In the genomic region with DNA sequence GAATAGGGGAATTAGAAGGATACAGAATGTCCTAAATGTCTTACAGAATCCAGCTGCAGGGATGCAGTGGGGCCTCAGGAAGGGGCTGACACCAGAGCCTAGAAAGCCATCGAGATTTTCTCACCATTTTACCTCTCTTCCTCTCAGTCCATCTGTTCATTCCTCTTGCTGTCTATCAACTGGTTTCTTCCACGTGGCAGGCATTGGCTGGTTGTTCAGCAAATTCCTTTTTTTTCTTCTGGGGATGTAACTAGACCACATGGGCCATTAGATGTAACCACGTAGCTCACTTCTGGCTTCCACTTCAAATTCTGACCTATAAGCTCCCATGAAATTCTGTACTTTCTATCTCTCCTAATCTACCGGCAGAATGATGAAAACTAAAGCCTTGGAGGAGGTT, we compare ENCODE assay signal across 13 cellular contexts.
DNase-seq lines count a peak whose midpoint lies in the region; ATAC-seq and TF ChIP-seq lines count a peak whose summit lies in the region.
"Had no signal": no experiment of that assay in that cellular context is flagged by ENCODE, and none has a peak within 500 bp of the region (broad histone marks: within the 10 kb centered on the region; RNA-seq: fewer than 3 reads in every experiment).

No MANE protein-coding gene starts in this region.

- H3K9me3 Mint-ChIP-seq in Calu3 (ENCODE audit: low read depth, unreplicated experiment) = no peaks in the 10 kb centered on the region
- no peaks in the 10 kb centered on the region for H3K9me3 Mint-ChIP-seq in activated naive CD8-positive, alpha-beta T cell treated with anti-CD3 and anti-CD28 coated beads for 36 hours
- peaks cover 0 to 2% (median 0%) of the 10 kb centered on the region in 11 donors for H3K9me3 Mint-ChIP-seq in naive thymus-derived CD4-positive, alpha-beta T cell

- intact Hi-C loops in Calu3 (cut with micrococcal nuclease; ENCODE audit: unreplicated experiment) = loop anchor here (1.0 kb wide), 1 partner anchor 80 kb away; no protein-coding TSS in a partner anchor
- intact Hi-C loops in naive thymus-derived CD4-positive, alpha-beta T cell (cut with micrococcal nuclease) = loop anchor here (1.0 to 5.0 kb wide), 9 partner anchors 80 to 474 kb away; no protein-coding TSS in a partner anchor

- no peak for TF ChIP-seq CTCF in Calu3 (IDR thresholded peaks at IDR 0.05; ENCODE audit: unreplicated experiment)

- no peak overlapping the region for H3K4me3 Mint-ChIP-seq in Calu3 (ENCODE audit: low read depth, unreplicated experiment)
- H3K4me3 Mint-ChIP-seq in activated naive CD8-positive, alpha-beta T cell treated with anti-CD3 and anti-CD28 coated beads for 36 hours = no peak overlapping the region
- no peak overlapping the region for H3K4me3 Mint-ChIP-seq in naive thymus-derived CD4-positive, alpha-beta T cell

- DNase-seq in Calu3 (no peak), HT-29 (ENCODE audit: low spot score) (peak; percentile 26), amniotic epithelial cell (ENCODE audit: low read depth) (peak; percentile 18), myocyte (ENCODE audit: low read depth) (peak; percentile 71)
- DNase-seq in activated CD4-positive, CD25-positive, alpha-beta regulatory T cell (lab: John Stamatoyannopoulos, UW) = no peak
- DNase-seq in activated naive CD8-positive, alpha-beta T cell treated with anti-CD3 and anti-CD28 coated beads for 36 hours = no peak
- no peak for DNase-seq in naive thymus-derived CD4-positive, alpha-beta T cell
- DNase-seq: ACHN, NCI-H187 treated with DMSO at 0.1 percent for 48 hours had no signal

- BruUV-seq in Calu3 (replicated peaks; lab: Mats Ljungman, UMichigan) = no TSS peak

- ATAC-seq in HG02610 (IDR thresholded peaks at IDR 0.05; ENCODE audit: unreplicated experiment) = no peak
- ATAC-seq in naive thymus-derived CD4-positive, alpha-beta T cell = no peak

- H3K27me3 ChIP-seq in naive thymus-derived CD4-positive, alpha-beta T cell (ENCODE audit: control insufficient read depth in 2 of 2, insufficient read depth in 2 of 2, low read length in 2 of 2) = no peaks in the 10 kb centered on the region
- H3K27me3 ChIP-seq: SJSA1 had no signal

- H3K4me1 ChIP-seq in naive thymus-derived CD4-positive, alpha-beta T cell (ENCODE audit: control insufficient read depth in 2 of 2, insufficient read depth in 2 of 2, low read length in 2 of 2) = no peaks in the 10 kb centered on the region
- H3K4me1 ChIP-seq: Caco-2, SJSA1 had no signal

- H3K27ac Mint-ChIP-seq in Calu3 (ENCODE audit: unreplicated experiment) = peak overlapping the region; percentile 44
- H3K27ac Mint-ChIP-seq in activated naive CD8-positive, alpha-beta T cell treated with anti-CD3 and anti-CD28 coated beads for 36 hours = no peak overlapping the region
- H3K27ac Mint-ChIP-seq in naive thymus-derived CD4-positive, alpha-beta T cell = no peak overlapping the region

- H3K36me3 Mint-ChIP-seq in Calu3 (ENCODE audit: insufficient read depth, unreplicated experiment) = no peaks in the 10 kb centered on the region
- no peaks in the 10 kb centered on the region for H3K36me3 Mint-ChIP-seq in activated naive CD8-positive, alpha-beta T cell treated with anti-CD3 and anti-CD28 coated beads for 36 hours
- H3K36me3 Mint-ChIP-seq in naive thymus-derived CD4-positive, alpha-beta T cell = no peaks in the 10 kb centered on the region

- H3K4me3 ChIP-seq in naive thymus-derived CD4-positive, alpha-beta T cell (ENCODE audit: low read length) = no peak overlapping the region
- H3K4me3 ChIP-seq: SJSA1 had no signal

- CTCF ChIA-PET in Calu3 (lab: Charles Lee) = interaction anchor here (0.6 to 1.1 kb wide), 7 partner anchors 72 to 477 kb away, joined by 3 to 5 read pairs (median 4); no protein-coding TSS in a partner anchor
- CTCF ChIA-PET in naive thymus-derived CD4-positive, alpha-beta T cell (lab: Charles Lee) = interaction anchor here (0.6 to 5.6 kb wide), 22 partner anchors 9 to 468 kb away, joined by 3 to 76 read pairs (median 4); no protein-coding TSS in a partner anchor

- no peaks in the 10 kb centered on the region for H3K9me3 ChIP-seq in naive thymus-derived CD4-positive, alpha-beta T cell (ENCODE audit: control insufficient read depth in 2 of 3, low read length in 3 of 3)
- H3K9me3 ChIP-seq: Caco-2, SJSA1 had no signal

- H3K27ac ChIP-seq in naive thymus-derived CD4-positive, alpha-beta T cell (ENCODE audit: low read depth, low read length) = no peak overlapping the region
- H3K27ac ChIP-seq: RWPE1, SJSA1 had no signal

- POLR2A ChIA-PET in naive thymus-derived CD4-positive, alpha-beta T cell (lab: Charles Lee) = no interaction called here

- H3K36me3 ChIP-seq in naive thymus-derived CD4-positive, alpha-beta T cell (ENCODE audit: control insufficient read depth in 2 of 3, insufficient read depth in 3 of 3, low read length in 3 of 3) = no peaks in the 10 kb centered on the region
- H3K36me3 ChIP-seq: SJSA1 had no signal

- H3K27me3 Mint-ChIP-seq in Calu3 (ENCODE audit: unreplicated experiment) = no peaks in the 10 kb centered on the region
- no peaks in the 10 kb centered on the region for H3K27me3 Mint-ChIP-seq in activated naive CD8-positive, alpha-beta T cell treated with anti-CD3 and anti-CD28 coated beads for 36 hours
- peaks cover 0 to 25% (median 0%) of the 10 kb centered on the region in 5 donors for H3K27me3 Mint-ChIP-seq in naive thymus-derived CD4-positive, alpha-beta T cell

- H3K4me1 Mint-ChIP-seq in Calu3 (ENCODE audit: low read depth, unreplicated experiment) = peaks cover 36% of the 10 kb centered on the region
- peaks cover 18% of the 10 kb centered on the region for H3K4me1 Mint-ChIP-seq in activated naive CD8-positive, alpha-beta T cell treated with anti-CD3 and anti-CD28 coated beads for 36 hours
- peaks cover 0 to 22% (median 15%) of the 10 kb centered on the region in 7 donors for H3K4me1 Mint-ChIP-seq in naive thymus-derived CD4-positive, alpha-beta T cell

Comparison
In these comparisons a context has a peak if more than half of its experiments do, and no peak if none do; other contexts are left out.
1. DNase-seq: peak in HT-29 (single experiment), amniotic epithelial cell (single experiment) and myocyte (single experiment); none in Calu3 (single experiment), activated CD4-positive, CD25-positive, alpha-beta regulatory T cell (0 of 4), activated naive CD8-positive, alpha-beta T cell treated with anti-CD3 and anti-CD28 coated beads for 36 hours (single experiment) and naive thymus-derived CD4-positive, alpha-beta T cell (0 of 9).